In the genomic region with DNA sequence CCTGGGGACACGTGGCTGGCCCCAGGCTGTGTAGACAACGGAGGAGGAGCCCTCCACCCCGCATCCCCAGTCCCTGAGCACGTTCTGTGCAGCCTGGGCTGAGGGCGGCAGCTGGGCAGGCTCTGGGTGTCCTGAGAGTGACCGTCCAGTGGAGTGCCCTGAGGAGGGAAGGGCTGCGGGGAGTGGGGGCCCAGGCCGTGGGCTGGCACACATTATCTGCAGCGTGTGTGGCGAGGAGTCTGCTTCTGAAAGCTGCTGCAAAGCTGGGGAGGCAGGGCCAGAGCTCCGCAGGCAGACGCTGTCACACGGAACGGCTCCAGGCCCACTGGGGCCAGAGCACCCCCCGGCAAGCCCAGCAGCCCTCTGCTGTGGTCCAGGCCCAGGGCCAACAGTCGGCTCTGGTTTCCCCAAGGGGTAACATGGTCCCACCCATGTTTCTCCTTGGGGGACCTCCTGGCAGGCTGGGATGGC, we compare ENCODE assay signal across 19 cellular contexts. TPM values are rescaled to one million over a fixed set of nuclear protein-coding genes. Genes with fewer than 3 reads are reported as not detected.
DNase-seq lines count a peak whose midpoint lies in the region; ATAC-seq and TF ChIP-seq lines count a peak whose summit lies in the region.
"Had no signal": no experiment of that assay in that cellular context is flagged by ENCODE, and none has a peak within 500 bp of the region (broad histone marks: within the 10 kb centered on the region; RNA-seq: fewer than 3 reads in every experiment).

No MANE protein-coding gene starts in this region.

- in situ Hi-C loops in transverse colon (cut with MboI; ENCODE audit: low pct_ligation_motif_present in 1 of 4, low pct_unique_long_range_greater_than_20kb in 1 of 4, low sequenced_read_pairs in 3 of 4), result no loop called here

- TF ChIP-seq CTCF in heart right ventricle (IDR thresholded peaks at IDR 0.05), result no peak
- TF ChIP-seq CTCF in GM06990 (IDR thresholded peaks at IDR 0.05; ENCODE audit: insufficient read depth, low read length, poor library complexity, severe bottlenecking), result no peak
- no peak for TF ChIP-seq CTCF in transverse colon (IDR thresholded peaks at IDR 0.05)

- DNase-seq in Right ventricle myocardium superior (peak; percentile 37), heart right ventricle (no peak), GM06990 (ENCODE audit: extremely low read depth, insufficient read length) (peak; percentile 14), iPS-NIHi11 (ENCODE audit: low spot score) (peak; percentile 10), transverse colon (no peak), AG20443 (ENCODE audit: low spot score) (no peak)
- DNase-seq: NCI-H446 treated with DMSO at 0.1 percent for 48 hours, occipital lobe had no signal

- ATAC-seq in Right ventricle myocardium superior (ENCODE audit: poor library complexity) (no peak), heart right ventricle (no peak), GM21515 (IDR thresholded peaks at IDR 0.05; ENCODE audit: unreplicated experiment) (no peak)

- H3K4me1 ChIP-seq in heart right ventricle, result peaks cover 0 to 14% (median 3%) of the 10 kb centered on the region in 9 donors
- peaks cover 9 to 59% (median 42%) of the 10 kb centered on the region in 4 donors for H3K4me1 ChIP-seq in transverse colon
- H3K4me1 ChIP-seq: SJSA1 had no signal

- no peak overlapping the region for H3K4me3 ChIP-seq in heart right ventricle
- no peak overlapping the region for H3K4me3 ChIP-seq in GM06990 (replicated peaks; ENCODE audit: low read depth, low read length)
- no peak overlapping the region for H3K4me3 ChIP-seq in transverse colon
- H3K4me3 ChIP-seq: ascending aorta, lung, SJSA1 had no signal

- intact Hi-C loops in Right ventricle myocardium superior (cut with DNase I), result no loop called here
- intact Hi-C loops in heart right ventricle (cut with DNase I), result loop anchor here in 1 of 10 donors (10.0 kb wide), 1 partner anchor 78 kb away; a partner anchor contains a TSS
- intact Hi-C loops in transverse colon (cut with DNase I; ENCODE audit: low total_unique reads), result loop anchor here (10.0 kb wide), 1 partner anchor 68 kb away; no protein-coding TSS in a partner anchor

- TF ChIP-seq EP300 in transverse colon (IDR thresholded peaks at IDR 0.05; ENCODE audit: low read depth), result no peak

- H3K36me3 ChIP-seq in heart right ventricle (no peaks in the 10 kb centered on the region), GM06990 (ENCODE audit: control insufficient read depth, insufficient read depth, low read length) (no peaks in the 10 kb centered on the region), transverse colon (no peaks in the 10 kb centered on the region)
- H3K36me3 ChIP-seq: ascending aorta, SJSA1 had no signal

- H3K9me3 ChIP-seq in heart right ventricle (no peaks in the 10 kb centered on the region), transverse colon (no peaks in the 10 kb centered on the region)
- H3K9me3 ChIP-seq: ascending aorta, SJSA1 had no signal

- no peak for TF ChIP-seq POLR2A in transverse colon (IDR thresholded peaks at IDR 0.05)

- WGBS in heart right ventricle, 2 donors, result 56 to 61% methylated on average over 16 of the region's 16 CpGs
- 65% methylated on average over 12 of the region's 16 CpGs; no CpG with 5 or more reads in 1 of the 2 donors for WGBS in transverse colon (ENCODE audit: low coverage in 1 of 2), 2 donors

- no peak overlapping the region for H3K27ac ChIP-seq in heart right ventricle
- H3K27ac ChIP-seq in transverse colon, result peak overlapping the region in 3 of 4 donors; percentile 81 to 86 (median 83)
- H3K27ac ChIP-seq: ascending aorta, epithelial cell of prostate, SJSA1 had no signal

- peaks cover 4 to 49% (median 30%) of the 10 kb centered on the region in 7 donors for H3K27me3 ChIP-seq in heart right ventricle
- H3K27me3 ChIP-seq in GM06990 (replicated peaks; ENCODE audit: control insufficient read depth, insufficient read depth, low read length), result no peaks in the 10 kb centered on the region
- peaks cover 20% of the 10 kb centered on the region for H3K27me3 ChIP-seq in transverse colon
- H3K27me3 ChIP-seq: ascending aorta, SJSA1 had no signal

RNA-seq across cellular contexts. Expression of a gene that starts 0.8 kb away (rescaled TPM):
- 0.08 TPM for total RNA-seq in Right ventricle myocardium superior
- 1 to 10 TPM in 1 of 10 donors, under 1 TPM in 5, not detected in 4; 0.05 to 2.3 (median 0.19) TPM for total RNA-seq in heart right ventricle
- polyA plus RNA-seq in heart right ventricle, result under 1 TPM; 0.13 to 0.37 TPM
- 100 to 1,000 TPM; 117 to 490 (median 296) TPM for total RNA-seq in transverse colon
- total RNA-seq: A673, occipital lobe, SJSA1, temporal lobe had no signal

RNA-seq across cellular contexts. Expression of a gene that starts 7.4 kb away (rescaled TPM):
- 25.5 TPM for total RNA-seq in Right ventricle myocardium superior
- 10 to 100 TPM; 16.7 to 37.9 (median 24.8) TPM for total RNA-seq in heart right ventricle
- polyA plus RNA-seq in heart right ventricle, result 10 to 100 TPM; 31.4 to 55.5 TPM
- 100 to 1,000 TPM in 2 of 4 donors, 10 to 100 TPM in 2; 28.5 to 264 (median 76.0) TPM for total RNA-seq in transverse colon

RNA-seq across cellular contexts. Expression of a gene that starts 27.8 kb away (rescaled TPM):
- total RNA-seq in Right ventricle myocardium superior (38.6 TPM), heart right ventricle (10 to 100 TPM; 20.4 to 52.4 (median 30.0) TPM), transverse colon (100 to 1,000 TPM; 107 to 344 (median 148) TPM)
- polyA plus RNA-seq in heart right ventricle, result 100 to 1,000 TPM in 1 of 2 donors, 10 to 100 TPM in 1; 56.0 to 187 TPM

RNA-seq across cellular contexts. Expression of a gene that starts 48.6 kb away (rescaled TPM):
- total RNA-seq in Right ventricle myocardium superior, result 0.86 TPM
- total RNA-seq in heart right ventricle, result 1 to 10 TPM in 4 of 10 donors, under 1 TPM in 6; 0.19 to 3.0 (median 0.74) TPM
- under 1 TPM; 0.13 to 0.80 TPM for polyA plus RNA-seq in heart right ventricle
- total RNA-seq in transverse colon, result 100 to 1,000 TPM; 159 to 359 (median 200) TPM
- total RNA-seq: A673; activated CD4-positive, alpha-beta T cell treated with anti-CD3 and anti-CD28 coated beads, Interleukin-2, amount 10 ng/mL, durations not matched to agents 24 days and 14 days; ascending aorta; mononuclear cell; T-helper 1 cell treated with Interleukin-12 subunit alpha and Interleukin-12 subunit beta and Interleukin-4 antibody, amounts not matched to agents 30 ng/mL and 1 ng/mL, for 36 hours had no signal
- polyA plus RNA-seq: IgD-negative memory B cell had no signal

Comparison
In these comparisons a context has a peak if more than half of its experiments do, and no peak if none do; other contexts are left out.
1. DNase-seq: peak in Right ventricle myocardium superior (single experiment), GM06990 (single experiment) and iPS-NIHi11 (single experiment); none in heart right ventricle (0 of 2), transverse colon (single experiment) and AG20443 (single experiment).
2. H3K27ac ChIP-seq: peak in transverse colon (3 of 4); none in heart right ventricle (0 of 10).
3. RNA of a gene that starts 0.8 kb away (total RNA-seq): 117 to 490 TPM in transverse colon; 0.05 to 2.3 TPM in heart right ventricle and 0.08 TPM in Right ventricle myocardium superior (single experiment); every median in the first group is over 10 times any median in the second.